In genomic region chr14:93186461-93186860, GRCh38 we compare ENCODE assay signal across 11 cellular contexts. TPM values are rescaled to one million over a fixed set of nuclear protein-coding genes. Genes with fewer than 3 reads are reported as not detected.
DNase-seq lines count a peak whose midpoint lies in the region; ATAC-seq, FAIRE-seq and TF ChIP-seq lines count a peak whose summit lies in the region.
"Had no signal": no experiment of that assay in that cellular context is flagged by ENCODE, and none has a peak within 500 bp of the region (broad histone marks: within the 10 kb centered on the region; RNA-seq: fewer than 3 reads in every experiment).

No MANE protein-coding gene starts in this region.

- H3K4me3 Mint-ChIP-seq in GM23338: peak overlapping the region; percentile 99
- H3K4me3 Mint-ChIP-seq in activated CD8-positive, alpha-beta T cell treated with anti-CD3 and anti-CD28 coated beads for 36 hours: peak overlapping the region; percentile 64

- H3K27me3 Mint-ChIP-seq in GM23338 (ENCODE audit: insufficient read depth, low read depth, poor library complexity): peaks cover 7% of the 10 kb centered on the region
- no peaks in the 10 kb centered on the region for H3K27me3 Mint-ChIP-seq in activated CD8-positive, alpha-beta T cell treated with anti-CD3 and anti-CD28 coated beads for 36 hours

- FAIRE-seq in GM12891 (lab: Jason Lieb, UNC): no peak

- H3K27me3 ChIP-seq in BLaER1 treated with 17β-estradiol and CSF1 and Interleukin-3, amounts not matched to agents 10 nM and 100 nM: no peaks in the 10 kb centered on the region
- H3K27me3 ChIP-seq in GM23338 (ENCODE audit: insufficient read depth): no peaks in the 10 kb centered on the region
- H3K27me3 ChIP-seq in lung (ENCODE audit: control insufficient read depth, insufficient read depth): no peaks in the 10 kb centered on the region
- no peaks in the 10 kb centered on the region for H3K27me3 ChIP-seq in BE2C
- H3K27me3 ChIP-seq: heart left ventricle had no signal

- peak overlapping the region; percentile 62 to 96 (median 93) for H3K27ac ChIP-seq in BLaER1 treated with 17β-estradiol and CSF1 and Interleukin-3, amounts not matched to agents 10 nM and 100 nM
- H3K27ac ChIP-seq in GM23338 (ENCODE audit: low read depth): no peak overlapping the region
- peak overlapping the region; percentile 37 to 47 for H3K27ac ChIP-seq in lung (ENCODE audit: low read depth in 1 of 2, low read length in 1 of 2)

- peak overlapping the region; percentile 77 to 99 (median 90); a peak in 18 of 20 replicates for H3K4me3 ChIP-seq in BLaER1 treated with 17β-estradiol and CSF1 and Interleukin-3, amounts not matched to agents 10 nM and 100 nM
- H3K4me3 ChIP-seq in GM23338 (no peak overlapping the region), lung (no peak overlapping the region), BE2C (ENCODE audit: low read depth, low read length) (no peak overlapping the region)

- H3K9me3 Mint-ChIP-seq in GM23338: no peaks in the 10 kb centered on the region
- no peaks in the 10 kb centered on the region for H3K9me3 Mint-ChIP-seq in activated CD8-positive, alpha-beta T cell treated with anti-CD3 and anti-CD28 coated beads for 36 hours

- H3K9me2 ChIP-seq in GM23338 (ENCODE audit: insufficient read depth): no peaks in the 10 kb centered on the region

- peaks cover 38% of the 10 kb centered on the region for H3K79me2 ChIP-seq in GM23338 (replicated peaks; ENCODE audit: insufficient read depth)

- POLR2A ChIA-PET in activated CD8-positive, alpha-beta T cell treated with anti-CD3 and anti-CD28 coated beads for 36 hours (lab: Charles Lee): interaction anchor here (1.2 kb wide), 1 partner anchor 11 kb away, joined by 4 read pairs; no protein-coding TSS in a partner anchor

- H3K36me3 Mint-ChIP-seq in GM23338 (ENCODE audit: low read depth): peaks cover 21% of the 10 kb centered on the region
- H3K36me3 Mint-ChIP-seq in activated CD8-positive, alpha-beta T cell treated with anti-CD3 and anti-CD28 coated beads for 36 hours (ENCODE audit: low read depth): peaks cover 35% of the 10 kb centered on the region

- no peak overlapping the region for H2AFZ ChIP-seq in GM23338

- peaks cover 40 to 71% (median 45%) of the 10 kb centered on the region in 10 experiments for H3K4me1 ChIP-seq in BLaER1 treated with 17β-estradiol and CSF1 and Interleukin-3, amounts not matched to agents 10 nM and 100 nM
- H3K4me1 ChIP-seq in GM23338 (ENCODE audit: insufficient read depth) (peaks cover 6% of the 10 kb centered on the region; the same call in 1 of the 2 replicates), lung (ENCODE audit: control insufficient read depth in 2 of 2, insufficient read depth in 2 of 2, low read length in 2 of 2) (peaks cover 13 to 17% of the 10 kb centered on the region in 2 donors), BE2C (peaks cover 3% of the 10 kb centered on the region; the same call in 1 of the 2 replicates)

- CTCF ChIA-PET in activated CD8-positive, alpha-beta T cell treated with anti-CD3 and anti-CD28 coated beads for 36 hours (lab: Charles Lee): interaction anchor here (0.5 to 1.6 kb wide), 3 partner anchors 8 to 19 kb away, joined by 3 to 4 read pairs (median 4); no protein-coding TSS in a partner anchor

- ATAC-seq in GM23338 (no peak), lung (ENCODE audit: insufficient read depth, low FRiP score) (no peak), HG03442 (IDR thresholded peaks at IDR 0.05; ENCODE audit: unreplicated experiment) (no peak), GM21529 (IDR thresholded peaks at IDR 0.05; ENCODE audit: unreplicated experiment) (no peak)
- ATAC-seq in activated CD8-positive, alpha-beta T cell treated with anti-CD3 and anti-CD28 coated beads for 36 hours: no peak
- ATAC-seq: heart left ventricle had no signal

- WGBS in lung, 2 donors: 40 to 73% methylated on average over 6 of the region's 6 CpGs

- peak overlapping the region; percentile 88 to 96 (median 93); a peak in 21 of 22 replicates for H3K9ac ChIP-seq in BLaER1 treated with 17β-estradiol and CSF1 and Interleukin-3, amounts not matched to agents 10 nM and 100 nM

- peaks cover 16% of the 10 kb centered on the region; the same call in 2 of the 3 replicates for H3K4me1 Mint-ChIP-seq in GM23338
- peaks cover 43% of the 10 kb centered on the region for H3K4me1 Mint-ChIP-seq in activated CD8-positive, alpha-beta T cell treated with anti-CD3 and anti-CD28 coated beads for 36 hours (ENCODE audit: low read depth)

- no peak for TF ChIP-seq CTCF in GM23338 (conservative IDR thresholded peaks at IDR 0.05; ENCODE audit: low read depth in 2 of 2)
- TF ChIP-seq CTCF in activated CD8-positive, alpha-beta T cell treated with anti-CD3 and anti-CD28 coated beads for 36 hours (IDR thresholded peaks at IDR 0.05): no peak
- no peak for TF ChIP-seq CTCF in lung (IDR thresholded peaks at IDR 0.05; ENCODE audit: control extremely low read depth, extremely low read depth)
- no peak for TF ChIP-seq CTCF in BE2C (IDR thresholded peaks at IDR 0.05; ENCODE audit: low read depth, low read length)

- no peak for TF ChIP-seq POLR2A in GM12891 (IDR thresholded peaks at IDR 0.05; ENCODE audit: low read depth, low read length)

- no peak overlapping the region for H3K27ac Mint-ChIP-seq in GM23338
- peak overlapping the region; percentile 65 for H3K27ac Mint-ChIP-seq in activated CD8-positive, alpha-beta T cell treated with anti-CD3 and anti-CD28 coated beads for 36 hours

- DNase-seq in GM23338 (ENCODE audit: low spot score) (no peak), lung (ENCODE audit: low spot score) (no peak), BE2C (no peak), GM12891 (ENCODE audit: insufficient read length, low spot score) (no peak)
- no peak for DNase-seq in activated CD8-positive, alpha-beta T cell treated with anti-CD3 and anti-CD28 coated beads for 36 hours
- DNase-seq: DMS79 treated with DMSO at 0.1 percent for 48 hours, heart left ventricle, NCI-H446 had no signal

- H3K4me2 ChIP-seq in BLaER1 treated with 17β-estradiol and CSF1 and Interleukin-3, amounts not matched to agents 10 nM and 100 nM: peak overlapping the region; percentile 72 to 98 (median 86)
- no peak overlapping the region for H3K4me2 ChIP-seq in GM23338

- peaks cover 12 to 29% (median 17%) of the 10 kb centered on the region in 11 experiments; a peak in 17 of 22 replicates for H4K20me1 ChIP-seq in BLaER1 treated with 17β-estradiol and CSF1 and Interleukin-3, amounts not matched to agents 10 nM and 100 nM
- 0 out of 2 replicates have a peak, but pooled peaks cover 12% of the 10 kb centered on the region for H4K20me1 ChIP-seq in GM23338 (replicated peaks; ENCODE audit: insufficient read depth)

- H3F3A ChIP-seq in GM23338 (replicated peaks; ENCODE audit: low read depth): peaks cover 18% of the 10 kb centered on the region

- peaks cover 25 to 56% (median 45%) of the 10 kb centered on the region in 11 experiments; a peak in 20 of 22 replicates for H3K36me3 ChIP-seq in BLaER1 treated with 17β-estradiol and CSF1 and Interleukin-3, amounts not matched to agents 10 nM and 100 nM
- H3K36me3 ChIP-seq in GM23338 (ENCODE audit: insufficient read depth): peaks cover 19% of the 10 kb centered on the region
- peaks cover 5 to 7% of the 10 kb centered on the region in 2 donors for H3K36me3 ChIP-seq in lung (ENCODE audit: control insufficient read depth in 2 of 2, insufficient read depth in 2 of 2, low read length in 2 of 2)
- peaks cover 19% of the 10 kb centered on the region for H3K36me3 ChIP-seq in BE2C

- no peaks in the 10 kb centered on the region for H3K9me3 ChIP-seq in BLaER1 treated with 17β-estradiol and CSF1 and Interleukin-3, amounts not matched to agents 10 nM and 100 nM (replicated peaks in 1 of 11)
- no peaks in the 10 kb centered on the region for H3K9me3 ChIP-seq in lung (ENCODE audit: control insufficient read depth in 2 of 2, insufficient read depth in 1 of 2, low read length in 1 of 2)
- H3K9me3 ChIP-seq in BE2C: no peaks in the 10 kb centered on the region
- H3K9me3 ChIP-seq: heart left ventricle had no signal

- intact Hi-C loops in activated CD8-positive, alpha-beta T cell treated with anti-CD3 and anti-CD28 coated beads for 36 hours (cut with micrococcal nuclease): no loop called here

TF ChIP-seq in GM23338, 12 proteins besides CTCF, POLR2A, EP300 and RAD21 (continues in another document):
- TF ChIP-seq EZH2phosphoT487 (IDR thresholded peaks at IDR 0.05; ENCODE audit: unreplicated experiment): no peak
- TF ChIP-seq STAT1 (IDR thresholded peaks at IDR 0.05; ENCODE audit: unreplicated experiment): no peak

TF ChIP-seq in GM12891, 5 proteins besides CTCF, POLR2A, EP300 and RAD21 (continues in another document):
- TF ChIP-seq POU2F2 (IDR thresholded peaks at IDR 0.05; ENCODE audit: low read depth, low read length) (no peak), TAF1 (IDR thresholded peaks at IDR 0.05; ENCODE audit: low read depth, low read length) (no peak)

RNA-seq across cellular contexts. Expression of gene LYSET, which starts 1.3 kb away (rescaled TPM):
- 14.2 and 20.4 TPM in 2 replicates for total RNA-seq in GM23338 (2014; rRNA removed; shearing (Covaris generic))
- polyA plus RNA-seq in GM23338 (2016; fragmentation: Nextera tagmentation; extraction: Ambion mirVana) (32.4 and 34.0 TPM in 2 replicates), lung (10 to 100 TPM; 26.6 to 27.4 TPM)
- total RNA-seq in activated CD8-positive, alpha-beta T cell treated with anti-CD3 and anti-CD28 coated beads for 36 hours: 10 to 100 TPM; 13.6 to 15.5 TPM
- 10 to 100 TPM in 1 of 2 donors, 1 to 10 TPM in 1; 7.6 to 26.8 TPM for total RNA-seq in lung
- polyA plus RNA-seq in BE2C (2012; ENCODE audit: insufficient read depth, insufficient read length, low read depth): 33.0 TPM
- 10.9 TPM for polyA plus RNA-seq in GM12891 (2012; ENCODE audit: low read depth, missing spikeins)

RNA-seq across cellular contexts. Expression of gene MOAP1, which starts 1.8 kb away (rescaled TPM):
- 21.6 and 21.7 TPM in 2 replicates for total RNA-seq in GM23338 (2014; rRNA removed; shearing (Covaris generic))
- 8.5 and 8.6 TPM in 2 replicates for polyA plus RNA-seq in GM23338 (2016; fragmentation: Nextera tagmentation; extraction: Ambion mirVana)
- 10 to 100 TPM; 19.1 to 19.6 TPM for total RNA-seq in activated CD8-positive, alpha-beta T cell treated with anti-CD3 and anti-CD28 coated beads for 36 hours
- 10 to 100 TPM; 33.2 to 48.6 TPM for total RNA-seq in lung
- polyA plus RNA-seq in lung: 10 to 100 TPM; 22.3 to 29.3 TPM
- polyA plus RNA-seq in BE2C (2012; ENCODE audit: insufficient read depth, insufficient read length, low read depth): 75.6 TPM
- polyA plus RNA-seq in GM12891 (2012; ENCODE audit: low read depth, missing spikeins): 20.7 TPM

RNA-seq across cellular contexts. Expression of gene GON7, which starts 20.4 kb away (rescaled TPM):
- 7.4 and 12.8 TPM in 2 replicates for total RNA-seq in GM23338 (2014; rRNA removed; shearing (Covaris generic))
- polyA plus RNA-seq in GM23338 (2016; fragmentation: Nextera tagmentation; extraction: Ambion mirVana) (12.7 and 16.6 TPM in 2 replicates), lung (10 to 100 TPM; 20.7 to 24.3 TPM)
- total RNA-seq in activated CD8-positive, alpha-beta T cell treated with anti-CD3 and anti-CD28 coated beads for 36 hours: 10 to 100 TPM; 15.6 to 16.8 TPM
- 10 to 100 TPM; 20.7 to 22.8 TPM for total RNA-seq in lung
- polyA plus RNA-seq in BE2C (2012; ENCODE audit: insufficient read depth, insufficient read length, low read depth): 24.0 TPM
- polyA plus RNA-seq in GM12891 (2012; ENCODE audit: low read depth, missing spikeins): 14.9 TPM

RNA-seq across cellular contexts. Expression of gene UBR7, which starts 20.6 kb away (rescaled TPM):
- 45.3 and 63.5 TPM in 2 replicates for total RNA-seq in GM23338 (2014; rRNA removed; shearing (Covaris generic))
- 12.4 and 13.9 TPM in 2 replicates for polyA plus RNA-seq in GM23338 (2016; fragmentation: Nextera tagmentation; extraction: Ambion mirVana)
- 10 to 100 TPM; 38.5 to 39.7 TPM for total RNA-seq in activated CD8-positive, alpha-beta T cell treated with anti-CD3 and anti-CD28 coated beads for 36 hours
- total RNA-seq in lung: 10 to 100 TPM; 16.6 to 26.0 TPM
- polyA plus RNA-seq in lung: 10 to 100 TPM; 11.3 to 12.0 TPM
- polyA plus RNA-seq in BE2C (2012; ENCODE audit: insufficient read depth, insufficient read length, low read depth): 38.7 TPM
- polyA plus RNA-seq in GM12891 (2012; ENCODE audit: low read depth, missing spikeins): 29.2 TPM

Comparison
In these comparisons a context has a peak if more than half of its experiments do, and no peak if none do; other contexts are left out.
1. H3K4me3 ChIP-seq: peak in BLaER1 treated with 17β-estradiol and CSF1 and Interleukin-3, amounts not matched to agents 10 nM and 100 nM (10 of 10); none in GM23338 (single experiment), lung (single experiment) and BE2C (single experiment).